10 cellular contexts compared by ENCODE assay signal in genomic region chr12:6701078-6701768, GRCh38. TPM values are rescaled to one million over a fixed set of nuclear protein-coding genes. Genes with fewer than 3 reads are reported as not detected.
DNase-seq lines count a peak whose midpoint lies in the region; ATAC-seq and TF ChIP-seq lines count a peak whose summit lies in the region.
"Had no signal": no experiment of that assay in that cellular context is flagged by ENCODE, and none has a peak within 500 bp of the region (broad histone marks: within the 10 kb centered on the region; RNA-seq: fewer than 3 reads in every experiment).

No MANE protein-coding gene starts in this region.

- no peak for ATAC-seq in HG03565 (IDR thresholded peaks at IDR 0.05; ENCODE audit: unreplicated experiment)
- ATAC-seq in HG02840 (IDR thresholded peaks at IDR 0.05; ENCODE audit: low FRiP score, unreplicated experiment): no peak
- ATAC-seq in GM21619 (IDR thresholded peaks at IDR 0.05; ENCODE audit: unreplicated experiment): no peak

- H3K4me3 Mint-ChIP-seq in Calu3 (ENCODE audit: low read depth, unreplicated experiment): peak overlapping the region; percentile 24

- H3K9me3 Mint-ChIP-seq in Calu3 (ENCODE audit: low read depth, unreplicated experiment): no peaks in the 10 kb centered on the region

- no peaks in the 10 kb centered on the region for H3K9me3 ChIP-seq in OCI-LY7 (ENCODE audit: low read length)
- no peaks in the 10 kb centered on the region for H3K9me3 ChIP-seq in endocrine pancreas (ENCODE audit: control insufficient read depth, low read length)
- no peaks in the 10 kb centered on the region for H3K9me3 ChIP-seq in ovary

- no peak overlapping the region for H3K27ac Mint-ChIP-seq in Calu3 (ENCODE audit: unreplicated experiment)

- H3K4me3 ChIP-seq in OCI-LY7 (ENCODE audit: low read depth, low read length, poor library complexity, severe bottlenecking): peak overlapping the region; percentile 69
- H3K4me3 ChIP-seq in endocrine pancreas (ENCODE audit: control insufficient read depth, insufficient read depth, low read length): peak overlapping the region; percentile 10
- peak overlapping the region; percentile 62 for H3K4me3 ChIP-seq in ovary

- H3K27ac ChIP-seq in OCI-LY7 (ENCODE audit: low read depth, low read length, poor library complexity, severe bottlenecking) (peak overlapping the region; percentile 96), ovary (no peak overlapping the region)

- no TSS peak for BruUV-seq in Calu3 (replicated peaks; lab: Mats Ljungman, UMichigan)
- BruUV-seq in OCI-LY7 (replicated peaks; lab: Mats Ljungman, UMichigan): no TSS peak

- H3K4me1 Mint-ChIP-seq in Calu3 (ENCODE audit: low read depth, unreplicated experiment): peaks cover 10% of the 10 kb centered on the region

- H3K4me1 ChIP-seq in OCI-LY7 (ENCODE audit: insufficient read depth, low read length, poor library complexity, severe bottlenecking) (peaks cover 51% of the 10 kb centered on the region), endocrine pancreas (ENCODE audit: control insufficient read depth, insufficient read depth, low read length) (no peaks in the 10 kb centered on the region), ovary (ENCODE audit: insufficient read depth) (peaks cover 2% of the 10 kb centered on the region)

- H3K36me3 Mint-ChIP-seq in Calu3 (ENCODE audit: insufficient read depth, unreplicated experiment): no peaks in the 10 kb centered on the region

- H3K9me2 ChIP-seq in OCI-LY7 (ENCODE audit: insufficient read depth, low read length): no peaks in the 10 kb centered on the region

- CTCF ChIA-PET in Calu3 (lab: Charles Lee): no interaction called here
- CTCF ChIA-PET in OCI-LY7 (lab: Charles Lee; ENCODE audit: unreplicated experiment): interaction anchor here (0.6 kb wide), 1 partner anchor 54 kb away, joined by 3 read pairs; the partner anchor contains the start of gene ACRBP

- TF ChIP-seq EP300 in ovary (IDR thresholded peaks at IDR 0.05): no peak

- DNase-seq in Calu3 (no peak), OCI-LY7 (ENCODE audit: low spot score) (no peak), ovary (peak in 1 of 5 donors; percentile 28)
- no peak for DNase-seq in stimulated activated CD4-positive, alpha-beta T cell treated with anti-CD3 and anti-CD28 coated beads, Interleukin-1b, Interleukin-23, amount 100 ng/mL, for 48 hours
- DNase-seq: OCI-M1 had no signal

- H3K4me2 ChIP-seq in OCI-LY7 (ENCODE audit: low read length): peak overlapping the region; percentile 93

- peaks cover 97% of the 10 kb centered on the region for H3K27me3 Mint-ChIP-seq in Calu3 (ENCODE audit: unreplicated experiment)

- H3K79me2 ChIP-seq in OCI-LY7 (ENCODE audit: insufficient read depth, low read depth, low read length): peaks cover 16% of the 10 kb centered on the region; the same call in 1 of the 2 replicates

- H4K20me1 ChIP-seq in OCI-LY7 (ENCODE audit: insufficient read depth, low read length): no peaks in the 10 kb centered on the region

- no peak for TF ChIP-seq POLR2A in ovary (IDR thresholded peaks at IDR 0.05)

- WGBS in ovary, 3 donors: 19 to 23% (median 23%) methylated on average over 13 of the region's 13 CpGs

- H2AFZ ChIP-seq in OCI-LY7 (ENCODE audit: low read length): peak overlapping the region; percentile 60; the same call in 1 of the 2 replicates

- intact Hi-C loops in Calu3 (cut with micrococcal nuclease; ENCODE audit: unreplicated experiment): no loop called here
- intact Hi-C loops in OCI-LY7 (cut with micrococcal nuclease; ENCODE audit: unreplicated experiment): no loop called here
- intact Hi-C loops in ovary (cut with DNase I): loop anchor here in 1 of 4 donors (10.0 kb wide), 1 partner anchor 56 kb away; the partner anchor contains the start of gene ACRBP

- peak overlapping the region; percentile 30 for H3K9ac ChIP-seq in endocrine pancreas (ENCODE audit: control insufficient read depth, insufficient read depth, low read length)

- no peaks in the 10 kb centered on the region for H3K36me3 ChIP-seq in OCI-LY7 (ENCODE audit: insufficient read depth, low read length)
- H3K36me3 ChIP-seq in endocrine pancreas (ENCODE audit: control insufficient read depth, insufficient read depth, low read length): no peaks in the 10 kb centered on the region
- H3K36me3 ChIP-seq in ovary: no peaks in the 10 kb centered on the region

- TF ChIP-seq CTCF in Calu3 (IDR thresholded peaks at IDR 0.05; ENCODE audit: unreplicated experiment) (no peak), OCI-LY7 (conservative IDR thresholded peaks at IDR 0.05; ENCODE audit: low read length) (no peak), ovary (IDR thresholded peaks at IDR 0.05) (no peak)

- H3K27me3 ChIP-seq in endocrine pancreas (ENCODE audit: control insufficient read depth, insufficient read depth, low read length) (no peaks in the 10 kb centered on the region), ovary (no peaks in the 10 kb centered on the region)

- POLR2A ChIA-PET in OCI-LY7 (lab: Charles Lee): no interaction called here

RNA-seq across cellular contexts. Expression of gene PIANP, which starts 0.6 kb away (rescaled TPM):
- not detected in 2 replicates for total RNA-seq in Calu3 (2022)
- total RNA-seq in OCI-LY7 (2014; rRNA removed; shearing (Covaris generic)): 0.98 and 1.2 TPM in 2 replicates
- 15.2 and 15.4 TPM in 2 replicates for total RNA-seq in OCI-LY7 (2022)
- total RNA-seq in ovary: 1 to 10 TPM in 2 of 7 donors, under 1 TPM in 4, not detected in 1; 0.11 to 3.1 (median 0.85) TPM
- 1 to 10 TPM; 1.2 to 3.9 TPM for polyA plus RNA-seq in ovary
- total RNA-seq: pulmonary artery endothelial cell had no signal

RNA-seq across cellular contexts. Expression of gene ZNF384, which starts 12.0 kb away (rescaled TPM):
- total RNA-seq in Calu3 (2022) (64.9 and 68.5 TPM in 2 replicates), OCI-LY7 (2022) (95.5 and 109 TPM in 2 replicates), ovary (10 to 100 TPM; 22.1 to 64.9 (median 58.2) TPM)
- 48.2 and 48.6 TPM in 2 replicates for total RNA-seq in OCI-LY7 (2014; rRNA removed; shearing (Covaris generic))
- 10 to 100 TPM; 44.4 to 59.0 TPM for polyA plus RNA-seq in ovary

RNA-seq across cellular contexts. Expression of gene COPS7A, which starts 22.6 kb away (rescaled TPM):
- total RNA-seq in Calu3 (2022): 47.3 and 55.3 TPM in 2 replicates
- 64.8 and 71.2 TPM in 2 replicates for total RNA-seq in OCI-LY7 (2014; rRNA removed; shearing (Covaris generic))
- total RNA-seq in OCI-LY7 (2022): 51.1 and 53.8 TPM in 2 replicates
- total RNA-seq in ovary: 10 to 100 TPM; 36.4 to 61.4 (median 48.4) TPM
- polyA plus RNA-seq in ovary: 10 to 100 TPM; 45.7 to 74.8 TPM

RNA-seq across cellular contexts. Expression of gene ING4, which starts 38.3 kb away (rescaled TPM):
- total RNA-seq in Calu3 (2022) (24.9 and 26.6 TPM in 2 replicates), OCI-LY7 (2022) (30.8 and 37.0 TPM in 2 replicates), ovary (10 to 100 TPM; 26.1 to 39.9 (median 35.0) TPM)
- 27.1 and 38.1 TPM in 2 replicates for total RNA-seq in OCI-LY7 (2014; rRNA removed; shearing (Covaris generic))
- polyA plus RNA-seq in ovary: 10 to 100 TPM; 64.9 to 90.0 TPM

RNA-seq across cellular contexts. Expression of gene MLF2, which starts 51.7 kb away (rescaled TPM):
- total RNA-seq in Calu3 (2022) (176 and 183 TPM in 2 replicates), OCI-LY7 (2022) (79.7 and 81.3 TPM in 2 replicates), ovary (100 to 1,000 TPM in 6 of 7 donors, 10 to 100 TPM in 1; 64.1 to 162 (median 141) TPM)
- 87.3 and 96.2 TPM in 2 replicates for total RNA-seq in OCI-LY7 (2014; rRNA removed; shearing (Covaris generic))
- polyA plus RNA-seq in ovary: 100 to 1,000 TPM; 130 to 138 TPM

Comparison
In these comparisons a context has a peak if more than half of its experiments do, and no peak if none do; other contexts are left out.
1. H3K4me3 ChIP-seq: peak in every context shown above with its lines; median percentile 69 in OCI-LY7; 62 in ovary; 10 in endocrine pancreas.